In the genomic region with DNA sequence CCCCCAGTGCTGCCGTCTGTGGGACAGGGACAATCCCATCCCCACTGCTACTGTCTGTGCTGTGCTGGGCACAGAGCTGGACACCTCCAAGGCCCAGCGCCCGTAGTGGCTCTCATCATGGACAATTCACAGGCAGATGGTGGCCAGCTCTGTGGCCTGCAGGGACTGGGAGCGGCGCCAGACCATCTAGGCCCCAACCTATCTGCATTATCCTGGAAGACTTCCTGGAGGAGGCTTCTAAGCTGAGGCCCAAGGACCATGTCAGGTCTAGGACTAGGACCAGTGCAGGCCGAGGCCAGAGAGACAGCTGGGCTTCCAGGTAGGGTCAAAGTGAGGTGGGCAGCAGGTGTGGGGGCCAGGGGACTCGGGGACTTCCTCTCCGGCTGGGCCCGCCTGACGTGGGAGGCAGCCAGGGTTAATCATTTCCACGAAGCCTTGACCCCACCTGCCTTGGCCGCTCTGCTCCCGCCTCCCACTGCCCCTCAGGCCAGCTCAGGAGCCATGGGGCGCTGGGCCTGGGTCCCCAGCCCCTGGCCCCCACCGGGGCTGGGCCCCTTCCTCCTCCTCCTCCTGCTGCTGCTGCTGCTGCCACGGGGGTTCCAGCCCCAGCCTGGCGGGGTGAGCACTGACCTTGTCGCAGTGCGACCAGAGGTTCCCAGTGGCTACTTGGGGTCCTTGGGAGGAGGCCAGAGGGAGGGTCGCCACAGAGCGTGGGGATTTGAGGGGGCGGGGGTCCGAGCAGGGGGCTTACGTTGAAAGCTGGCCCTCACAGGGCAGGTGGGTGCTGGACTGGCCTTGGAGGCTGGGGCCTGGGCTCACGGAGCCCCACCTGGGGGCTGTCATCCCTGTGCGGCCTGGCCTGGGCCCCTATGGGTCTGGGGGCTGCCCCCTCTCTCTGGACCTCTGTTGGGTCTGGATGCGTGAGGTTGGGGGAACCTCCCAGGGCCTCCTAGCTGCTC, we compare ENCODE assay signal across 1 cellular context.
TF ChIP-seq lines count a peak whose summit lies in the region.

Gene HGFAC (plus strand): TSS at position 468 of the 959 bp plus-strand sequence. CDS start 34 bp downstream, at position 502.

TF ChIP-seq in HepG2, 621 proteins besides CTCF, POLR2A, EP300 and RAD21 (continued from another document and continues in another):
- TF ChIP-seq, protein P1, sequence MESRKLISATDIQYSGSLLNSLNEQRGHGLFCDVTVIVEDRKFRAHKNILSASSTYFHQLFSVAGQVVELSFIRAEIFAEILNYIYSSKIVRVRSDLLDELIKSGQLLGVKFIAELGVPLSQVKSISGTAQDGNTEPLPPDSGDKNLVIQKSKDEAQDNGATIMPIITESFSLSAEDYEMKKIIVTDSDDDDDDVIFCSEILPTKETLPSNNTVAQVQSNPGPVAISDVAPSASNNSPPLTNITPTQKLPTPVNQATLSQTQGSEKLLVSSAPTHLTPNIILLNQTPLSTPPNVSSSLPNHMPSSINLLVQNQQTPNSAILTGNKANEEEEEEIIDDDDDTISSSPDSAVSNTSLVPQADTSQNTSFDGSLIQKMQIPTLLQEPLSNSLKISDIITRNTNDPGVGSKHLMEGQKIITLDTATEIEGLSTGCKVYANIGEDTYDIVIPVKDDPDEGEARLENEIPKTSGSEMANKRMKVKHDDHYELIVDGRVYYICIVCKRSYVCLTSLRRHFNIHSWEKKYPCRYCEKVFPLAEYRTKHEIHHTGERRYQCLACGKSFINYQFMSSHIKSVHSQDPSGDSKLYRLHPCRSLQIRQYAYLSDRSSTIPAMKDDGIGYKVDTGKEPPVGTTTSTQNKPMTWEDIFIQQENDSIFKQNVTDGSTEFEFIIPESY (CRISPR knock-in tag; IDR thresholded peaks at IDR 0.05) = no peak
- TF ChIP-seq RXRB (CRISPR knock-in tag; IDR thresholded peaks at IDR 0.05; ENCODE audit: borderline replicate concordance) (peak; percentile 86), TMF1 (CRISPR knock-in tag; IDR thresholded peaks at IDR 0.05; ENCODE audit: low read depth) (peak; percentile 23; the same call in 1 of the 2 replicates), ZNF34 (CRISPR knock-in tag; IDR thresholded peaks at IDR 0.05; ENCODE audit: borderline replicate concordance) (no peak), RBM22 (optimal IDR thresholded peaks at IDR 0.05; ENCODE audit: low read length) (no peak), MYNN (CRISPR knock-in tag; IDR thresholded peaks at IDR 0.05; ENCODE audit: low read depth) (no peak), HMG20A (CRISPR knock-in tag; IDR thresholded peaks at IDR 0.05; ENCODE audit: borderline replicate concordance) (no peak), ZBTB8A (CRISPR knock-in tag; IDR thresholded peaks at IDR 0.05; ENCODE audit: borderline replicate concordance, low read depth) (peak; percentile 79), JUN (CRISPR knock-in tag; IDR thresholded peaks at IDR 0.05) (0 out of 2 replicates have a peak, but pooled peaks have one; percentile 20), ZNF496 (CRISPR knock-in tag; IDR thresholded peaks at IDR 0.05; ENCODE audit: insufficient replicate concordance) (no peak), ZMYM2 (CRISPR knock-in tag; IDR thresholded peaks at IDR 0.05) (no peak), HOMEZ (CRISPR knock-in tag; IDR thresholded peaks at IDR 0.05; ENCODE audit: low read depth) (no peak), ZKSCAN8 (CRISPR knock-in tag; IDR thresholded peaks at IDR 0.05; ENCODE audit: borderline replicate concordance) (no peak), ZNF260 (CRISPR knock-in tag; IDR thresholded peaks at IDR 0.05; ENCODE audit: borderline replicate concordance, low read depth) (no peak), NFE2 (CRISPR knock-in tag; IDR thresholded peaks at IDR 0.05) (no peak), YEATS2 (CRISPR knock-in tag; IDR thresholded peaks at IDR 0.05; ENCODE audit: borderline replicate concordance) (no peak; the same call in 1 of the 2 replicates), ZNF776 (CRISPR knock-in tag; IDR thresholded peaks at IDR 0.05) (peak; percentile 74; the same call in 1 of the 2 replicates), BRCA1 (CRISPR knock-in tag; IDR thresholded peaks at IDR 0.05) (no peak), NR2F1 (CRISPR knock-in tag; IDR thresholded peaks at IDR 0.05) (peak; percentile 49 to 53; a peak in 3 of 4 replicates), HDAC1 (CRISPR knock-in tag; IDR thresholded peaks at IDR 0.05) (peak; percentile 52), ZNF780A (CRISPR knock-in tag; IDR thresholded peaks at IDR 0.05) (no peak), NR3C1 (CRISPR knock-in tag; IDR thresholded peaks at IDR 0.05) (no peak), ZBTB4 (CRISPR knock-in tag; IDR thresholded peaks at IDR 0.05; ENCODE audit: borderline replicate concordance) (0 out of 2 replicates have a peak, but pooled peaks have one; percentile 33)
- TF ChIP-seq, protein P2, sequence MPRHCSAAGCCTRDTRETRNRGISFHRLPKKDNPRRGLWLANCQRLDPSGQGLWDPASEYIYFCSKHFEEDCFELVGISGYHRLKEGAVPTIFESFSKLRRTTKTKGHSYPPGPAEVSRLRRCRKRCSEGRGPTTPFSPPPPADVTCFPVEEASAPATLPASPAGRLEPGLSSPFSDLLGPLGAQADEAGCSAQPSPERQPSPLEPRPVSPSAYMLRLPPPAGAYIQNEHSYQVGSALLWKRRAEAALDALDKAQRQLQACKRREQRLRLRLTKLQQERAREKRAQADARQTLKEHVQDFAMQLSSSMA (CRISPR knock-in tag; IDR thresholded peaks at IDR 0.05) = no peak
- TF ChIP-seq, protein P3, sequence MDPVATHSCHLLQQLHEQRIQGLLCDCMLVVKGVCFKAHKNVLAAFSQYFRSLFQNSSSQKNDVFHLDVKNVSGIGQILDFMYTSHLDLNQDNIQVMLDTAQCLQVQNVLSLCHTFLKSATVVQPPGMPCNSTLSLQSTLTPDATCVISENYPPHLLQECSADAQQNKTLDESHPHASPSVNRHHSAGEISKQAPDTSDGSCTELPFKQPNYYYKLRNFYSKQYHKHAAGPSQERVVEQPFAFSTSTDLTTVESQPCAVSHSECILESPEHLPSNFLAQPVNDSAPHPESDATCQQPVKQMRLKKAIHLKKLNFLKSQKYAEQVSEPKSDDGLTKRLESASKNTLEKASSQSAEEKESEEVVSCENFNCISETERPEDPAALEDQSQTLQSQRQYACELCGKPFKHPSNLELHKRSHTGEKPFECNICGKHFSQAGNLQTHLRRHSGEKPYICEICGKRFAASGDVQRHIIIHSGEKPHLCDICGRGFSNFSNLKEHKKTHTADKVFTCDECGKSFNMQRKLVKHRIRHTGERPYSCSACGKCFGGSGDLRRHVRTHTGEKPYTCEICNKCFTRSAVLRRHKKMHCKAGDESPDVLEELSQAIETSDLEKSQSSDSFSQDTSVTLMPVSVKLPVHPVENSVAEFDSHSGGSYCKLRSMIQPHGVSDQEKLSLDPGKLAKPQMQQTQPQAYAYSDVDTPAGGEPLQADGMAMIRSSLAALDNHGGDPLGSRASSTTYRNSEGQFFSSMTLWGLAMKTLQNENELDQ (CRISPR knock-in tag; IDR thresholded peaks at IDR 0.05; ENCODE audit: borderline replicate concordance) = no peak
- TF ChIP-seq, protein P4, sequence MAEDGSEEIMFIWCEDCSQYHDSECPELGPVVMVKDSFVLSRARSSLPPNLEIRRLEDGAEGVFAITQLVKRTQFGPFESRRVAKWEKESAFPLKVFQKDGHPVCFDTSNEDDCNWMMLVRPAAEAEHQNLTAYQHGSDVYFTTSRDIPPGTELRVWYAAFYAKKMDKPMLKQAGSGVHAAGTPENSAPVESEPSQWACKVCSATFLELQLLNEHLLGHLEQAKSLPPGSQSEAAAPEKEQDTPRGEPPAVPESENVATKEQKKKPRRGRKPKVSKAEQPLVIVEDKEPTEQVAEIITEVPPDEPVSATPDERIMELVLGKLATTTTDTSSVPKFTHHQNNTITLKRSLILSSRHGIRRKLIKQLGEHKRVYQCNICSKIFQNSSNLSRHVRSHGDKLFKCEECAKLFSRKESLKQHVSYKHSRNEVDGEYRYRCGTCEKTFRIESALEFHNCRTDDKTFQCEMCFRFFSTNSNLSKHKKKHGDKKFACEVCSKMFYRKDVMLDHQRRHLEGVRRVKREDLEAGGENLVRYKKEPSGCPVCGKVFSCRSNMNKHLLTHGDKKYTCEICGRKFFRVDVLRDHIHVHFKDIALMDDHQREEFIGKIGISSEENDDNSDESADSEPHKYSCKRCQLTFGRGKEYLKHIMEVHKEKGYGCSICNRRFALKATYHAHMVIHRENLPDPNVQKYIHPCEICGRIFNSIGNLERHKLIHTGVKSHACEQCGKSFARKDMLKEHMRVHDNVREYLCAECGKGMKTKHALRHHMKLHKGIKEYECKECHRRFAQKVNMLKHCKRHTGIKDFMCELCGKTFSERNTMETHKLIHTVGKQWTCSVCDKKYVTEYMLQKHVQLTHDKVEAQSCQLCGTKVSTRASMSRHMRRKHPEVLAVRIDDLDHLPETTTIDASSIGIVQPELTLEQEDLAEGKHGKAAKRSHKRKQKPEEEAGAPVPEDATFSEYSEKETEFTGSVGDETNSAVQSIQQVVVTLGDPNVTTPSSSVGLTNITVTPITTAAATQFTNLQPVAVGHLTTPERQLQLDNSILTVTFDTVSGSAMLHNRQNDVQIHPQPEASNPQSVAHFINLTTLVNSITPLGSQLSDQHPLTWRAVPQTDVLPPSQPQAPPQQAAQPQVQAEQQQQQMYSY (CRISPR knock-in tag; IDR thresholded peaks at IDR 0.05) = no peak
- TF ChIP-seq, protein P5, sequence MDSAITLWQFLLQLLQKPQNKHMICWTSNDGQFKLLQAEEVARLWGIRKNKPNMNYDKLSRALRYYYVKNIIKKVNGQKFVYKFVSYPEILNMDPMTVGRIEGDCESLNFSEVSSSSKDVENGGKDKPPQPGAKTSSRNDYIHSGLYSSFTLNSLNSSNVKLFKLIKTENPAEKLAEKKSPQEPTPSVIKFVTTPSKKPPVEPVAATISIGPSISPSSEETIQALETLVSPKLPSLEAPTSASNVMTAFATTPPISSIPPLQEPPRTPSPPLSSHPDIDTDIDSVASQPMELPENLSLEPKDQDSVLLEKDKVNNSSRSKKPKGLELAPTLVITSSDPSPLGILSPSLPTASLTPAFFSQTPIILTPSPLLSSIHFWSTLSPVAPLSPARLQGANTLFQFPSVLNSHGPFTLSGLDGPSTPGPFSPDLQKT (CRISPR knock-in tag; IDR thresholded peaks at IDR 0.05; ENCODE audit: borderline replicate concordance) = no peak
- TF ChIP-seq, protein P6, sequence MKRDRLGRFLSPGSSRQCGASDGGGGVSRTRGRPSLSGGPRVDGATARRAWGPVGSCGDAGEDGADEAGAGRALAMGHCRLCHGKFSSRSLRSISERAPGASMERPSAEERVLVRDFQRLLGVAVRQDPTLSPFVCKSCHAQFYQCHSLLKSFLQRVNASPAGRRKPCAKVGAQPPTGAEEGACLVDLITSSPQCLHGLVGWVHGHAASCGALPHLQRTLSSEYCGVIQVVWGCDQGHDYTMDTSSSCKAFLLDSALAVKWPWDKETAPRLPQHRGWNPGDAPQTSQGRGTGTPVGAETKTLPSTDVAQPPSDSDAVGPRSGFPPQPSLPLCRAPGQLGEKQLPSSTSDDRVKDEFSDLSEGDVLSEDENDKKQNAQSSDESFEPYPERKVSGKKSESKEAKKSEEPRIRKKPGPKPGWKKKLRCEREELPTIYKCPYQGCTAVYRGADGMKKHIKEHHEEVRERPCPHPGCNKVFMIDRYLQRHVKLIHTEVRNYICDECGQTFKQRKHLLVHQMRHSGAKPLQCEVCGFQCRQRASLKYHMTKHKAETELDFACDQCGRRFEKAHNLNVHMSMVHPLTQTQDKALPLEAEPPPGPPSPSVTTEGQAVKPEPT (CRISPR knock-in tag; IDR thresholded peaks at IDR 0.05; ENCODE audit: low read depth) = no peak
- TF ChIP-seq, protein P7, sequence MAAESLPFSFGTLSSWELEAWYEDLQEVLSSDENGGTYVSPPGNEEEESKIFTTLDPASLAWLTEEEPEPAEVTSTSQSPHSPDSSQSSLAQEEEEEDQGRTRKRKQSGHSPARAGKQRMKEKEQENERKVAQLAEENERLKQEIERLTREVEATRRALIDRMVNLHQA (CRISPR knock-in tag; IDR thresholded peaks at IDR 0.05) = no peak
- TF ChIP-seq, protein P8, sequence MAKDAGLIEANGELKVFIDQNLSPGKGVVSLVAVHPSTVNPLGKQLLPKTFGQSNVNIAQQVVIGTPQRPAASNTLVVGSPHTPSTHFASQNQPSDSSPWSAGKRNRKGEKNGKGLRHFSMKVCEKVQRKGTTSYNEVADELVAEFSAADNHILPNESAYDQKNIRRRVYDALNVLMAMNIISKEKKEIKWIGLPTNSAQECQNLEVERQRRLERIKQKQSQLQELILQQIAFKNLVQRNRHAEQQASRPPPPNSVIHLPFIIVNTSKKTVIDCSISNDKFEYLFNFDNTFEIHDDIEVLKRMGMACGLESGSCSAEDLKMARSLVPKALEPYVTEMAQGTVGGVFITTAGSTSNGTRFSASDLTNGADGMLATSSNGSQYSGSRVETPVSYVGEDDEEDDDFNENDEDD (CRISPR knock-in tag; IDR thresholded peaks at IDR 0.05; ENCODE audit: borderline replicate concordance) = no peak
- TF ChIP-seq, protein P9, sequence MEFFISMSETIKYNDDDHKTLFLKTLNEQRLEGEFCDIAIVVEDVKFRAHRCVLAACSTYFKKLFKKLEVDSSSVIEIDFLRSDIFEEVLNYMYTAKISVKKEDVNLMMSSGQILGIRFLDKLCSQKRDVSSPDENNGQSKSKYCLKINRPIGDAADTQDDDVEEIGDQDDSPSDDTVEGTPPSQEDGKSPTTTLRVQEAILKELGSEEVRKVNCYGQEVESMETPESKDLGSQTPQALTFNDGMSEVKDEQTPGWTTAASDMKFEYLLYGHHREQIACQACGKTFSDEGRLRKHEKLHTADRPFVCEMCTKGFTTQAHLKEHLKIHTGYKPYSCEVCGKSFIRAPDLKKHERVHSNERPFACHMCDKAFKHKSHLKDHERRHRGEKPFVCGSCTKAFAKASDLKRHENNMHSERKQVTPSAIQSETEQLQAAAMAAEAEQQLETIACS (CRISPR knock-in tag; IDR thresholded peaks at IDR 0.05) = no peak
